In genomic region chr12:129202109-129202814, GRCh38 we compare ENCODE assay signal across 19 cellular contexts.
DNase-seq lines count a peak whose midpoint lies in the region; ATAC-seq and FAIRE-seq lines count a peak whose summit lies in the region.
"Had no signal": no experiment of that assay in that cellular context is flagged by ENCODE, and none has a peak within 500 bp of the region (broad histone marks: within the 10 kb centered on the region; RNA-seq: fewer than 3 reads in every experiment).

No MANE protein-coding gene starts in this region.

- intact Hi-C loops in head of caudate nucleus (cut with DNase I): no loop called here

- H3K4me3 ChIP-seq in Jurkat, Clone E6-1 (ENCODE audit: low read length): no peak overlapping the region
- H3K4me3 ChIP-seq: SK-N-MC had no signal

- peak; percentile 36 for DNase-seq in Jurkat, Clone E6-1 (ENCODE audit: low read depth, low spot score)
- DNase-seq in RPMI7951 (ENCODE audit: low read depth) (peak; percentile 40), head of caudate nucleus (peak in 28 of 42 donors; percentile 5 to 65 (median 32)), urothelium cell line (ENCODE audit: low spot score) (peak; percentile 31)
- no peak for DNase-seq in activated CD4-positive, CD25-positive, alpha-beta regulatory T cell (lab: John Stamatoyannopoulos, UW)
- no peak for DNase-seq in stimulated activated CD4-positive, alpha-beta T cell treated with anti-CD3 and anti-CD28 coated beads, Interleukin-1b, Interleukin-23, amount 100 ng/mL, for 48 hours
- DNase-seq: ACHN, C1 segment of cervical spinal cord, GOT3, KG1, MV-4-11, NCI-H1417 treated with DMSO at 0.1 percent for 48 hours, NCI-H1930, NCI-H526, Right ventricle myocardium superior had no signal

- no peak for FAIRE-seq in urothelium cell line (lab: Jason Lieb, UNC)
- FAIRE-seq: GM12891, GM18507 had no signal

- no peak for ATAC-seq in GM19035 (IDR thresholded peaks at IDR 0.05; ENCODE audit: unreplicated experiment)

Comparison
In these comparisons a context has a peak if more than half of its experiments do, and no peak if none do; other contexts are left out.
1. DNase-seq: peak in Jurkat, Clone E6-1 (single experiment), RPMI7951 (single experiment), head of caudate nucleus (28 of 42) and urothelium cell line (single experiment); none in activated CD4-positive, CD25-positive, alpha-beta regulatory T cell (0 of 4) and stimulated activated CD4-positive, alpha-beta T cell treated with anti-CD3 and anti-CD28 coated beads, Interleukin-1b, Interleukin-23, amount 100 ng/mL, for 48 hours (single experiment).